In the genomic region with DNA sequence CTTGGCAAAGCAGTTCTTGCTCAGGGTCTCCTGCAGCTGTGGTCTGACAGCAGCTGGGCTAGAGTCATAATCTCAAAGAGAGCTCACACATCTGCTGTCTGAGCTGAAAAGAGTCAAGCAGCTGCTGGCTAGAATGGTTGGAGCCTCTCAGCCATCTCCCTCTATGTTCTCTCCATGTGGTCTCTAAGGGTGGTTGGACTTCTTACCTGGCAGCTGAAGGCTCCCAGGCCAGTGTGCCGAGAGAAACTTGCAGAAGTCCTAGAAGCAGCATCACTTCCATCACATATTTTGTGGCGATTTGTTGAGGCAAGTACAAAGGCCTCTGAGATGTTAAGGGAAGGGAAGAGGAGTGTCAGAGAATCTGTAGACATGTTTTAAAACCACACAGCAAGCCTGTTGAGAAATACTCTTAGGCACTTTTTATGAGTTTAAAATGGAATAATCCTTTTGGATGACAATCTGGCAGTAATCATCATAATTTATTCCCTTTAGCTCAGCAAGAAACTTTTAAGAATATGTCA, we compare ENCODE assay signal across 12 cellular contexts.
DNase-seq lines count a peak whose midpoint lies in the region; ATAC-seq and TF ChIP-seq lines count a peak whose summit lies in the region.
"Had no signal": no experiment of that assay in that cellular context is flagged by ENCODE, and none has a peak within 500 bp of the region (broad histone marks: within the 10 kb centered on the region; RNA-seq: fewer than 3 reads in every experiment).

No MANE protein-coding gene starts in this region.

- peak overlapping the region; percentile 42 for H3K27ac Mint-ChIP-seq in activated naive CD4-positive, alpha-beta T cell treated with anti-CD3 and anti-CD28 coated beads, Interleukin-2, amount 50 U/mL, for 24 hours
- no peak overlapping the region for H3K27ac Mint-ChIP-seq in activated naive CD4-positive, alpha-beta T cell treated with anti-CD3 and anti-CD28 coated beads for 36 hours
- H3K27ac Mint-ChIP-seq in T-cell, result peak overlapping the region; percentile 49 to 82
- H3K27ac Mint-ChIP-seq in activated CD8-positive, alpha-beta T cell treated with anti-CD3 and anti-CD28 coated beads, Interleukin-2, amount 10 ng/mL, durations not matched to agents 7 days and 5 days, result no peak overlapping the region
- H3K27ac Mint-ChIP-seq: stimulated activated memory B cell treated with anti-CD40 and anti-IgM and Interleukin-4, amounts not matched to agents 10 μg/mL and 1 μg/mL and 100 μg/mL, for 72 hours had no signal

- H3K27ac ChIP-seq in uterus, result peak overlapping the region; percentile 45 to 49
- H3K27ac ChIP-seq: body of pancreas had no signal

- no peak for DNase-seq in activated naive CD4-positive, alpha-beta T cell treated with anti-CD3 and anti-CD28 coated beads for 36 hours
- DNase-seq in T-cell (no peak), head of caudate nucleus (peak in 29 of 42 donors; percentile 11 to 67 (median 37)), uterus (no peak)
- DNase-seq in activated CD8-positive, alpha-beta T cell treated with anti-CD3 and anti-CD28 coated beads, Interleukin-2, amount 10 ng/mL, durations not matched to agents 7 days and 5 days, result no peak
- DNase-seq: body of pancreas, NCI-H146, OCI-M1 had no signal

- no peaks in the 10 kb centered on the region for H3K27me3 Mint-ChIP-seq in activated naive CD4-positive, alpha-beta T cell treated with anti-CD3 and anti-CD28 coated beads, Interleukin-2, amount 50 U/mL, for 24 hours
- H3K27me3 Mint-ChIP-seq in activated naive CD4-positive, alpha-beta T cell treated with anti-CD3 and anti-CD28 coated beads for 36 hours (ENCODE audit: low read depth), result no peaks in the 10 kb centered on the region
- H3K27me3 Mint-ChIP-seq in T-cell, result no peaks in the 10 kb centered on the region
- no peaks in the 10 kb centered on the region for H3K27me3 Mint-ChIP-seq in activated CD8-positive, alpha-beta T cell treated with anti-CD3 and anti-CD28 coated beads, Interleukin-2, amount 10 ng/mL, durations not matched to agents 7 days and 5 days (ENCODE audit: low read depth)
- H3K27me3 Mint-ChIP-seq: stimulated activated memory B cell treated with anti-CD40 and anti-IgM and Interleukin-4, amounts not matched to agents 10 μg/mL and 1 μg/mL and 100 μg/mL, for 72 hours had no signal

- no peaks in the 10 kb centered on the region for H3K4me1 ChIP-seq in uterus
- H3K4me1 ChIP-seq: body of pancreas had no signal

- H3K9me3 ChIP-seq in uterus, result no peaks in the 10 kb centered on the region
- H3K9me3 ChIP-seq: body of pancreas had no signal

- POLR2A ChIA-PET in T-cell (lab: Charles Lee), result no interaction called here
- POLR2A ChIA-PET in activated CD8-positive, alpha-beta T cell treated with anti-CD3 and anti-CD28 coated beads, Interleukin-2, amount 10 ng/mL, durations not matched to agents 7 days and 5 days (lab: Charles Lee), result interaction anchor here (0.7 kb wide), 1 partner anchor 19 kb away, joined by 3 read pairs; no protein-coding TSS in a partner anchor

- no peak for TF ChIP-seq CTCF in uterus (IDR thresholded peaks at IDR 0.05)

- CTCF ChIA-PET in activated naive CD4-positive, alpha-beta T cell treated with anti-CD3 and anti-CD28 coated beads for 36 hours (lab: Charles Lee), result interaction anchor here (0.7 to 1.0 kb wide), 2 partner anchors 14 to 26 kb away, joined by 3 read pairs; no protein-coding TSS in a partner anchor
- CTCF ChIA-PET in T-cell (lab: Charles Lee), result no interaction called here
- CTCF ChIA-PET in activated CD8-positive, alpha-beta T cell treated with anti-CD3 and anti-CD28 coated beads, Interleukin-2, amount 10 ng/mL, durations not matched to agents 7 days and 5 days (lab: Charles Lee), result interaction anchor here (0.9 kb wide), 1 partner anchor 101 kb away, joined by 3 read pairs; no protein-coding TSS in a partner anchor

- no peaks in the 10 kb centered on the region for H3K9me3 Mint-ChIP-seq in activated naive CD4-positive, alpha-beta T cell treated with anti-CD3 and anti-CD28 coated beads, Interleukin-2, amount 50 U/mL, for 24 hours
- no peaks in the 10 kb centered on the region for H3K9me3 Mint-ChIP-seq in activated naive CD4-positive, alpha-beta T cell treated with anti-CD3 and anti-CD28 coated beads for 36 hours
- H3K9me3 Mint-ChIP-seq in T-cell, result no peaks in the 10 kb centered on the region
- no peaks in the 10 kb centered on the region for H3K9me3 Mint-ChIP-seq in activated CD8-positive, alpha-beta T cell treated with anti-CD3 and anti-CD28 coated beads, Interleukin-2, amount 10 ng/mL, durations not matched to agents 7 days and 5 days (ENCODE audit: insufficient read depth)
- H3K9me3 Mint-ChIP-seq: stimulated activated memory B cell treated with anti-CD40 and anti-IgM and Interleukin-4, amounts not matched to agents 10 μg/mL and 1 μg/mL and 100 μg/mL, for 72 hours had no signal

- peaks cover 12% of the 10 kb centered on the region for H3K4me1 Mint-ChIP-seq in activated naive CD4-positive, alpha-beta T cell treated with anti-CD3 and anti-CD28 coated beads, Interleukin-2, amount 50 U/mL, for 24 hours
- peaks cover 14% of the 10 kb centered on the region for H3K4me1 Mint-ChIP-seq in activated naive CD4-positive, alpha-beta T cell treated with anti-CD3 and anti-CD28 coated beads for 36 hours (ENCODE audit: low read depth)
- H3K4me1 Mint-ChIP-seq in T-cell, result peaks cover 0 to 2% (median 0%) of the 10 kb centered on the region in 3 donors
- no peaks in the 10 kb centered on the region for H3K4me1 Mint-ChIP-seq in activated CD8-positive, alpha-beta T cell treated with anti-CD3 and anti-CD28 coated beads, Interleukin-2, amount 10 ng/mL, durations not matched to agents 7 days and 5 days (ENCODE audit: low read depth)
- H3K4me1 Mint-ChIP-seq: stimulated activated memory B cell treated with anti-CD40 and anti-IgM and Interleukin-4, amounts not matched to agents 10 μg/mL and 1 μg/mL and 100 μg/mL, for 72 hours had no signal

- no peaks in the 10 kb centered on the region for H3K36me3 ChIP-seq in uterus

- no peak overlapping the region for H3K4me3 Mint-ChIP-seq in activated naive CD4-positive, alpha-beta T cell treated with anti-CD3 and anti-CD28 coated beads, Interleukin-2, amount 50 U/mL, for 24 hours
- H3K4me3 Mint-ChIP-seq in activated naive CD4-positive, alpha-beta T cell treated with anti-CD3 and anti-CD28 coated beads for 36 hours, result no peak overlapping the region
- no peak overlapping the region for H3K4me3 Mint-ChIP-seq in T-cell
- no peak overlapping the region for H3K4me3 Mint-ChIP-seq in activated CD8-positive, alpha-beta T cell treated with anti-CD3 and anti-CD28 coated beads, Interleukin-2, amount 10 ng/mL, durations not matched to agents 7 days and 5 days
- H3K4me3 Mint-ChIP-seq: stimulated activated memory B cell treated with anti-CD40 and anti-IgM and Interleukin-4, amounts not matched to agents 10 μg/mL and 1 μg/mL and 100 μg/mL, for 72 hours had no signal

- intact Hi-C loops in activated naive CD4-positive, alpha-beta T cell treated with anti-CD3 and anti-CD28 coated beads for 36 hours (cut with micrococcal nuclease), result loop anchor here (5.0 kb wide), 2 partner anchors 92 to 442 kb away; a partner anchor contains a TSS
- intact Hi-C loops in head of caudate nucleus (cut with DNase I) (no loop called here), uterus (cut with DNase I; ENCODE audit: low total_unique reads) (no loop called here)

- peaks cover 6% of the 10 kb centered on the region for H3K36me3 Mint-ChIP-seq in activated naive CD4-positive, alpha-beta T cell treated with anti-CD3 and anti-CD28 coated beads, Interleukin-2, amount 50 U/mL, for 24 hours
- peaks cover 8% of the 10 kb centered on the region for H3K36me3 Mint-ChIP-seq in activated naive CD4-positive, alpha-beta T cell treated with anti-CD3 and anti-CD28 coated beads for 36 hours (ENCODE audit: low read depth)
- peaks cover 12% of the 10 kb centered on the region for H3K36me3 Mint-ChIP-seq in T-cell
- H3K36me3 Mint-ChIP-seq in activated CD8-positive, alpha-beta T cell treated with anti-CD3 and anti-CD28 coated beads, Interleukin-2, amount 10 ng/mL, durations not matched to agents 7 days and 5 days (ENCODE audit: low read depth), result peaks cover 3% of the 10 kb centered on the region

- no peak overlapping the region for H3K4me3 ChIP-seq in uterus
- H3K4me3 ChIP-seq: body of pancreas had no signal

- no peaks in the 10 kb centered on the region for H3K27me3 ChIP-seq in uterus
- H3K27me3 ChIP-seq: body of pancreas had no signal

- ATAC-seq in T-cell (replicated peaks in 1 of 4) (no peak), HG02840 (IDR thresholded peaks at IDR 0.05; ENCODE audit: low FRiP score, unreplicated experiment) (no peak), GM19397 (IDR thresholded peaks at IDR 0.05; ENCODE audit: unreplicated experiment) (no peak)
- no peak for ATAC-seq in activated CD8-positive, alpha-beta T cell treated with anti-CD3 and anti-CD28 coated beads, Interleukin-2, amount 10 ng/mL, durations not matched to agents 7 days and 5 days
- ATAC-seq: body of pancreas; stimulated activated memory B cell treated with anti-CD40 and anti-IgM and Interleukin-4, amounts not matched to agents 10 μg/mL and 1 μg/mL and 100 μg/mL, for 72 hours had no signal

- no peak for TF ChIP-seq POLR2A in uterus (IDR thresholded peaks at IDR 0.05)

Comparison
In these comparisons a context has a peak if more than half of its experiments do, and no peak if none do; other contexts are left out.
1. H3K27ac Mint-ChIP-seq: peak in activated naive CD4-positive, alpha-beta T cell treated with anti-CD3 and anti-CD28 coated beads, Interleukin-2, amount 50 U/mL, for 24 hours (single experiment) and T-cell (2 of 2); none in activated naive CD4-positive, alpha-beta T cell treated with anti-CD3 and anti-CD28 coated beads for 36 hours (single experiment) and activated CD8-positive, alpha-beta T cell treated with anti-CD3 and anti-CD28 coated beads, Interleukin-2, amount 10 ng/mL, durations not matched to agents 7 days and 5 days (single experiment).
2. DNase-seq: peak in head of caudate nucleus (29 of 42); none in activated naive CD4-positive, alpha-beta T cell treated with anti-CD3 and anti-CD28 coated beads for 36 hours (single experiment), T-cell (0 of 34), uterus (0 of 2) and activated CD8-positive, alpha-beta T cell treated with anti-CD3 and anti-CD28 coated beads, Interleukin-2, amount 10 ng/mL, durations not matched to agents 7 days and 5 days (single experiment).
3. CTCF ChIA-PET loops: an anchor here in activated naive CD4-positive, alpha-beta T cell treated with anti-CD3 and anti-CD28 coated beads for 36 hours (0.7 to 1.0 kb wide) and activated CD8-positive, alpha-beta T cell treated with anti-CD3 and anti-CD28 coated beads, Interleukin-2, amount 10 ng/mL, durations not matched to agents 7 days and 5 days (0.9 kb wide); none called in T-cell.